ENCODE assay signal across 32 cellular contexts in genomic region chr17:50545306-50545705, GRCh38. TPM values are rescaled to one million over a fixed set of nuclear protein-coding genes. Genes with fewer than 3 reads are reported as not detected.
"Had no signal": no experiment of that assay in that cellular context is flagged by ENCODE, and none has a peak within 500 bp of the region (broad histone marks: within the 10 kb centered on the region; RNA-seq: fewer than 3 reads in every experiment).

No MANE protein-coding gene starts in this region.

- H3K9ac ChIP-seq: SK-N-SH had no signal

- H3K4me3 Mint-ChIP-seq: activated CD4-positive, alpha-beta memory T cell treated with anti-CD3 and anti-CD28 coated beads, Interleukin-2, amount 10 ng/mL, durations not matched to agents 7 days and 5 days; activated CD4-positive, alpha-beta T cell treated with anti-CD3 and anti-CD28 coated beads for 36 hours; activated naive CD8-positive, alpha-beta T cell treated with anti-CD3 and anti-CD28 coated beads, Interleukin-2, amount 10 ng/mL, durations not matched to agents 7 days and 5 days; activated T-helper 17 cell treated with anti-CD3 and anti-CD28 coated beads, Interleukin-2, amount 50 U/mL, for 72 hours had no signal

- DNase-seq: activated CD4-positive, alpha-beta memory T cell treated with anti-CD3 and anti-CD28 coated beads, Interleukin-2, amount 10 ng/mL, durations not matched to agents 7 days and 5 days; activated CD4-positive, alpha-beta T cell treated with anti-CD3 and anti-CD28 coated beads for 36 hours; activated CD4-positive, alpha-beta T cell treated with anti-CD3 and anti-CD28 coated beads, Interleukin-2, amount 50 U/mL, for 1 hour; activated gamma-delta T cell; activated naive CD4-positive, alpha-beta T cell treated with anti-CD3 and anti-CD28 coated beads, Interleukin-2, amount 50 U/mL, for 16 hours; activated naive CD8-positive, alpha-beta T cell treated with anti-CD3 and anti-CD28 coated beads, Interleukin-2, amount 10 ng/mL, durations not matched to agents 7 days and 5 days; activated T-cell treated with anti-CD3 and anti-CD28 coated beads for 4 hours; activated T-cell treated with anti-CD3 and anti-CD28 coated beads, Interleukin-2, amount 50 U/mL, for 48 hours; adrenal gland; anterior cingulate cortex; caudate nucleus; MG63; MV-4-11; NCI-H1092 treated with DMSO at 0.1 percent for 48 hours; NCI-H1417 treated with DMSO at 0.1 percent for 48 hours; NCI-H1694 treated with DMSO at 0.1 percent for 48 hours; NCI-H2029 treated with DMSO at 0.1 percent for 48 hours; NCI-H510A treated with DMSO at 0.1 percent for 48 hours; NCI-H69; NK-92 treated with Interleukin-12 subunit alpha and Interleukin-12 subunit beta, amount 100 ng/mL, for 24 hours; OCI-M1; Peyer's patch; Right ventricle myocardium superior; SJCRH30; SK-N-SH; T-helper 1 cell; WERI-Rb-1 had no signal

- H3K4me2 ChIP-seq: SK-N-SH had no signal

- H3K4me3 ChIP-seq: adrenal gland, breast epithelium, MG63, Peyer's patch, SJCRH30 had no signal

- H3K27ac Mint-ChIP-seq: activated CD4-positive, alpha-beta memory T cell treated with anti-CD3 and anti-CD28 coated beads, Interleukin-2, amount 10 ng/mL, durations not matched to agents 7 days and 5 days; activated CD4-positive, alpha-beta T cell treated with anti-CD3 and anti-CD28 coated beads for 36 hours; activated naive CD8-positive, alpha-beta T cell treated with anti-CD3 and anti-CD28 coated beads, Interleukin-2, amount 10 ng/mL, durations not matched to agents 7 days and 5 days; activated T-helper 17 cell treated with anti-CD3 and anti-CD28 coated beads, Interleukin-2, amount 50 U/mL, for 72 hours had no signal

- ATAC-seq: activated CD4-positive, alpha-beta T cell treated with anti-CD3 and anti-CD28 coated beads for 36 hours; activated T-helper 17 cell treated with anti-CD3 and anti-CD28 coated beads, Interleukin-2, amount 50 U/mL, for 72 hours had no signal

- H3K9me3 ChIP-seq: adrenal gland, breast epithelium, MG63, Peyer's patch, SJCRH30, SK-N-SH had no signal

- H3K36me3 ChIP-seq: breast epithelium, SJCRH30 had no signal

- H3K27me3 ChIP-seq: adrenal gland, breast epithelium, MG63, Peyer's patch, SJCRH30 had no signal

- H3K9me3 Mint-ChIP-seq: activated CD4-positive, alpha-beta memory T cell treated with anti-CD3 and anti-CD28 coated beads, Interleukin-2, amount 10 ng/mL, durations not matched to agents 7 days and 5 days; activated naive CD8-positive, alpha-beta T cell treated with anti-CD3 and anti-CD28 coated beads, Interleukin-2, amount 10 ng/mL, durations not matched to agents 7 days and 5 days; activated T-helper 17 cell treated with anti-CD3 and anti-CD28 coated beads, Interleukin-2, amount 50 U/mL, for 72 hours had no signal

- H3K27ac ChIP-seq: adrenal gland, breast epithelium, Peyer's patch, RWPE1, SJCRH30, WERI-Rb-1 had no signal

RNA-seq across cellular contexts. Expression of gene EPN3, which starts 12.8 kb away (rescaled TPM):
- total RNA-seq: activated CD4-positive, alpha-beta memory T cell treated with anti-CD3 and anti-CD28 coated beads, Interleukin-2, amount 10 ng/mL, durations not matched to agents 7 days and 5 days; activated CD4-positive, alpha-beta T cell treated with anti-CD3 and anti-CD28 coated beads for 36 hours; activated CD8-positive, alpha-beta memory T cell treated with anti-CD3 and anti-CD28 coated beads for 36 hours; activated naive CD8-positive, alpha-beta T cell treated with anti-CD3 and anti-CD28 coated beads, Interleukin-2, amount 10 ng/mL, durations not matched to agents 7 days and 5 days; activated T-helper 17 cell treated with anti-CD3 and anti-CD28 coated beads, Interleukin-2, amount 50 U/mL, for 72 hours; SJCRH30; T-helper 2 cell treated with Interferon-gamma antibody and Interleukin-4, amounts not matched to agents 100 ng/mL and 5 ng/mL, for 36 hours had no signal

RNA-seq across cellular contexts. Expression of gene CACNA1G, which starts 15.2 kb away (rescaled TPM):
- total RNA-seq: activated CD4-positive, alpha-beta memory T cell treated with anti-CD3 and anti-CD28 coated beads, Interleukin-2, amount 10 ng/mL, durations not matched to agents 7 days and 5 days; activated CD4-positive, alpha-beta T cell treated with anti-CD3 and anti-CD28 coated beads for 36 hours; Peyer's patch; T-helper 2 cell treated with Interferon-gamma antibody and Interleukin-4, amounts not matched to agents 100 ng/mL and 5 ng/mL, for 36 hours had no signal

RNA-seq across cellular contexts. Expression of gene MYCBPAP, which starts 37.1 kb away (rescaled TPM):
- total RNA-seq: SJCRH30 had no signal
